Comparison of ENCODE assay signal across 13 cellular contexts in genomic region chr9:137487454-137488329, GRCh38. TPM values are rescaled to one million over a fixed set of nuclear protein-coding genes. Genes with fewer than 3 reads are reported as not detected.
DNase-seq lines count a peak whose midpoint lies in the region; ATAC-seq, FAIRE-seq and TF ChIP-seq lines count a peak whose summit lies in the region.
"Had no signal": no experiment of that assay in that cellular context is flagged by ENCODE, and none has a peak within 500 bp of the region (broad histone marks: within the 10 kb centered on the region; RNA-seq: fewer than 3 reads in every experiment).

No MANE protein-coding gene starts in this region.

- H3K4me3 ChIP-seq in LNCaP clone FGC (ENCODE audit: low read depth, low read length): peak overlapping the region; percentile 35
- H3K4me3 ChIP-seq: upper lobe of left lung had no signal

- ATAC-seq in HG02870 (IDR thresholded peaks at IDR 0.05; ENCODE audit: unreplicated experiment) (no peak), HG03045 (IDR thresholded peaks at IDR 0.05; ENCODE audit: unreplicated experiment) (no peak)

- H3K27ac ChIP-seq in C4-2B: peak overlapping the region; percentile 75
- H3K27ac ChIP-seq: upper lobe of left lung had no signal

- intact Hi-C loops in head of caudate nucleus (cut with DNase I): no loop called here

- TF ChIP-seq CTCF in C4-2B (conservative IDR thresholded peaks at IDR 0.05) (no peak), LNCaP clone FGC (IDR thresholded peaks at IDR 0.05; ENCODE audit: control insufficient read depth, extremely low read depth, insufficient read depth) (no peak)

- TF ChIP-seq POLR2A in GM12891 (IDR thresholded peaks at IDR 0.05; ENCODE audit: low read depth, low read length): no peak

- DNase-seq in LNCaP clone FGC (ENCODE audit: low read depth): peak; percentile 54
- DNase-seq in NCI-H2171 treated with DMSO at 0.1 percent for 48 hours (lab: John Stamatoyannopoulos, UW): peak; percentile 94
- peak in 25 of 42 donors; percentile 18 to 70 (median 43) for DNase-seq in head of caudate nucleus
- no peak for DNase-seq in GM12891 (ENCODE audit: insufficient read length, low spot score)
- no peak for DNase-seq in cerebellar cortex (ENCODE audit: low spot score)
- DNase-seq: activated naive CD4-positive, alpha-beta T cell treated with anti-CD3 and anti-CD28 coated beads for 36 hours; DND-41; NCI-H526 treated with DMSO at 0.1 percent for 48 hours had no signal

- no peak for FAIRE-seq in GM12891 (lab: Jason Lieb, UNC)
- FAIRE-seq: TTC549 had no signal

TF ChIP-seq in GM12891, 5 proteins besides CTCF, POLR2A, EP300 and RAD21:
- no peak for TF ChIP-seq PAX5 (IDR thresholded peaks at IDR 0.05; ENCODE audit: insufficient read depth, low read length, severe bottlenecking)
- TF ChIP-seq POU2F2 (IDR thresholded peaks at IDR 0.05; ENCODE audit: low read depth, low read length): no peak
- no peak for TF ChIP-seq POLR2AphosphoS5 (IDR thresholded peaks at IDR 0.05; ENCODE audit: low read depth, low read length)
- TF ChIP-seq TAF1 (IDR thresholded peaks at IDR 0.05; ENCODE audit: low read depth, low read length): no peak
- TF ChIP-seq SPI1 (IDR thresholded peaks at IDR 0.05; ENCODE audit: low read depth, low read length): no peak
TF ChIP-seq in GM12891: peak in this region for 0.

RNA-seq across cellular contexts. Expression of gene NSMF, which starts 28.6 kb away (rescaled TPM):
- polyA plus RNA-seq in GM12891 (2012; ENCODE audit: low read depth, missing spikeins): 18.6 TPM

RNA-seq across cellular contexts. Expression of gene ENTPD8, which starts 46.5 kb away (rescaled TPM):
- not detected for polyA plus RNA-seq in GM12891 (2012; ENCODE audit: low read depth, missing spikeins)

Comparison
In these comparisons a context has a peak if more than half of its experiments do, and no peak if none do; other contexts are left out.
1. DNase-seq: peak in LNCaP clone FGC (single experiment), NCI-H2171 treated with DMSO at 0.1 percent for 48 hours (single experiment) and head of caudate nucleus (25 of 42); none in GM12891 (single experiment) and cerebellar cortex (single experiment).